In the genomic region with DNA sequence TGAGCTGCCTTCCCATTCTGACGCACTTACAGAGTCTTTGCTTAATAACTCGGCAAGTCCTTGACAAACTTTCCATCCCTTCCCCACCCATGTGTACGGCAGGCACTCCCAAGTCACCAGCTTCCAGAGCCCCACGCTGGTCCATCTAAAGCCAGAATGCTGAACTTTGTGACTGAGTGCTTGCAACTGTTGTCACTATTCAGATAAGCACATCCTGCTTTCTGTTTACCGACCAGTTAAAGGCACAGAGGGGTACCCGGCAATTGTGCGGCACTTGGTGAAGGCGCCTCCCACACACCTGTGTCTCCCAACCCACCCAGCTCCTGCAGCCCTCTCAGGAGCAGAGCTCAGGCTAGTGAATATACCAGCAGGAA, we compare ENCODE assay signal across 16 cellular contexts.
DNase-seq lines count a peak whose midpoint lies in the region; ATAC-seq and TF ChIP-seq lines count a peak whose summit lies in the region.
"Had no signal": no experiment of that assay in that cellular context is flagged by ENCODE, and none has a peak within 500 bp of the region (broad histone marks: within the 10 kb centered on the region; RNA-seq: fewer than 3 reads in every experiment).

No MANE protein-coding gene starts in this region.

- H3K27ac ChIP-seq in right cardiac atrium (ENCODE audit: low read length) (no peak overlapping the region), Peyer's patch (peak overlapping the region in 3 of 4 donors; percentile 26 to 80 (median 29)), liver (ENCODE audit: low read depth in 1 of 2, low read length in 2 of 2) (peak overlapping the region; percentile 69 to 80), caudate nucleus (ENCODE audit: low read depth, low read length) (no peak overlapping the region)
- H3K27ac ChIP-seq: coronary artery, heart right ventricle, tibial artery had no signal

- no peak overlapping the region for H3K9ac ChIP-seq in liver (ENCODE audit: low read depth in 1 of 2, low read length in 2 of 2)

- no peak overlapping the region for H3K4me3 ChIP-seq in right cardiac atrium (ENCODE audit: low read length)
- peak overlapping the region in 1 of 4 donors; percentile 22 for H3K4me3 ChIP-seq in Peyer's patch
- no peak overlapping the region for H3K4me3 ChIP-seq in liver (ENCODE audit: low read depth in 1 of 3, low read length in 3 of 3)
- H3K4me3 ChIP-seq: coronary artery, heart right ventricle, tibial artery had no signal

- H3K4me1 ChIP-seq in right cardiac atrium (ENCODE audit: control insufficient read depth, insufficient read depth, low read length) (no peaks in the 10 kb centered on the region), Peyer's patch (peaks cover 0 to 16% (median 3%) of the 10 kb centered on the region in 4 donors), liver (ENCODE audit: control insufficient read depth in 4 of 4, insufficient read depth in 4 of 4, low read length in 3 of 4) (peaks cover 5 to 11% (median 8%) of the 10 kb centered on the region in 4 donors)

- no peak for TF ChIP-seq POLR2A in Peyer's patch (IDR thresholded peaks at IDR 0.05)

- 72% methylated on average over 8 of the region's 8 CpGs for WGBS in right cardiac atrium
- WGBS in liver, result 30% methylated on average over 8 of the region's 8 CpGs

- TF ChIP-seq RAD21 in liver (IDR thresholded peaks at IDR 0.05), result peak; percentile 60 to 73

- TF ChIP-seq CTCF in Peyer's patch (IDR thresholded peaks at IDR 0.05) (no peak), liver (IDR thresholded peaks at IDR 0.05; ENCODE audit: low read depth, low read length, missing input control) (no peak)

- intact Hi-C loops in right cardiac atrium (cut with DNase I) (no loop called here), left ventricle myocardium superior (cut with micrococcal nuclease) (no loop called here)

- ATAC-seq in right cardiac atrium (peak; percentile 71 to 95), left ventricle myocardium superior (no peak), GM21360 (IDR thresholded peaks at IDR 0.05; ENCODE audit: unreplicated experiment) (no peak), GM18868 (IDR thresholded peaks at IDR 0.05; ENCODE audit: unreplicated experiment) (no peak)
- ATAC-seq: natural killer cell treated with Interleukin-12 subunit alpha and Interleukin-12 subunit beta and Interleukin-15 and Interleukin-18, amount 100 ng/mL, for 72 hours had no signal

- H3K27me3 ChIP-seq in right cardiac atrium (ENCODE audit: control insufficient read depth, insufficient read depth), result no peaks in the 10 kb centered on the region
- no peaks in the 10 kb centered on the region for H3K27me3 ChIP-seq in Peyer's patch
- H3K27me3 ChIP-seq in liver (ENCODE audit: control insufficient read depth in 4 of 4, insufficient read depth in 4 of 4, low read length in 3 of 4), result no peaks in the 10 kb centered on the region
- H3K27me3 ChIP-seq: heart right ventricle, tibial artery had no signal

- no peaks in the 10 kb centered on the region for H3K36me3 ChIP-seq in Peyer's patch
- H3K36me3 ChIP-seq in liver (ENCODE audit: control insufficient read depth in 4 of 4, insufficient read depth in 3 of 4, low read depth in 1 of 4, low read length in 3 of 4), result no peaks in the 10 kb centered on the region
- H3K36me3 ChIP-seq: heart right ventricle, tibial artery had no signal

- H3K9me3 ChIP-seq in right cardiac atrium (ENCODE audit: control insufficient read depth, low read length) (no peaks in the 10 kb centered on the region), Peyer's patch (no peaks in the 10 kb centered on the region), liver (ENCODE audit: control insufficient read depth in 4 of 4, low read length in 3 of 4) (no peaks in the 10 kb centered on the region)
- H3K9me3 ChIP-seq: heart right ventricle, tibial artery had no signal

- DNase-seq in right cardiac atrium (peak in 1 of 3 donors; percentile 41), left ventricle myocardium superior (no peak), Peyer's patch (peak in 2 of 3 donors; percentile 64 to 70), DMS 273 treated with DMSO at 0.1 percent for 48 hours (lab: John Stamatoyannopoulos, UW) (no peak), caudate nucleus (lab: John Stamatoyannopoulos, UW) (no peak)
- DNase-seq: activated CD4-positive, alpha-beta memory T cell treated with anti-CD3 and anti-CD28 coated beads for 36 hours; aorta; heart right ventricle; NCI-H2227 treated with DMSO at 0.1 percent for 48 hours; stimulated activated CD8-positive, alpha-beta memory T cell treated with anti-CD3 and anti-CD28 coated beads, Interleukin-4, amount 100 ng/mL, for 48 hours; tibial artery had no signal

TF ChIP-seq in liver, 16 proteins besides CTCF, POLR2A, EP300 and RAD21:
- TF ChIP-seq HNF4A (conservative IDR thresholded peaks at IDR 0.05) (peak; percentile 91 to 92), JUND (IDR thresholded peaks at IDR 0.05) (peak; percentile 44 to 74), FOXA1 (IDR thresholded peaks at IDR 0.05) (peak; percentile 55), GABPA (IDR thresholded peaks at IDR 0.05 in 1 of 2, conservative IDR thresholded peaks at IDR 0.05 in 1 of 2) (peak in 1 of 2 donors; percentile 48), SP1 (IDR thresholded peaks at IDR 0.05) (peak; percentile 87), TAF1 (conservative IDR thresholded peaks at IDR 0.05) (peak; percentile 36), RXRA (IDR thresholded peaks at IDR 0.05) (peak; percentile 75 to 81), YY1 (IDR thresholded peaks at IDR 0.05) (no peak), FOXA2 (IDR thresholded peaks at IDR 0.05) (peak; percentile 87), HNF4G (IDR thresholded peaks at IDR 0.05) (peak; percentile 60), EGR1 (IDR thresholded peaks at IDR 0.05; ENCODE audit: low read depth in 2 of 2) (peak; percentile 34 to 41), NR2F2 (IDR thresholded peaks at IDR 0.05) (no peak)
- TF ChIP-seq, protein P1, sequence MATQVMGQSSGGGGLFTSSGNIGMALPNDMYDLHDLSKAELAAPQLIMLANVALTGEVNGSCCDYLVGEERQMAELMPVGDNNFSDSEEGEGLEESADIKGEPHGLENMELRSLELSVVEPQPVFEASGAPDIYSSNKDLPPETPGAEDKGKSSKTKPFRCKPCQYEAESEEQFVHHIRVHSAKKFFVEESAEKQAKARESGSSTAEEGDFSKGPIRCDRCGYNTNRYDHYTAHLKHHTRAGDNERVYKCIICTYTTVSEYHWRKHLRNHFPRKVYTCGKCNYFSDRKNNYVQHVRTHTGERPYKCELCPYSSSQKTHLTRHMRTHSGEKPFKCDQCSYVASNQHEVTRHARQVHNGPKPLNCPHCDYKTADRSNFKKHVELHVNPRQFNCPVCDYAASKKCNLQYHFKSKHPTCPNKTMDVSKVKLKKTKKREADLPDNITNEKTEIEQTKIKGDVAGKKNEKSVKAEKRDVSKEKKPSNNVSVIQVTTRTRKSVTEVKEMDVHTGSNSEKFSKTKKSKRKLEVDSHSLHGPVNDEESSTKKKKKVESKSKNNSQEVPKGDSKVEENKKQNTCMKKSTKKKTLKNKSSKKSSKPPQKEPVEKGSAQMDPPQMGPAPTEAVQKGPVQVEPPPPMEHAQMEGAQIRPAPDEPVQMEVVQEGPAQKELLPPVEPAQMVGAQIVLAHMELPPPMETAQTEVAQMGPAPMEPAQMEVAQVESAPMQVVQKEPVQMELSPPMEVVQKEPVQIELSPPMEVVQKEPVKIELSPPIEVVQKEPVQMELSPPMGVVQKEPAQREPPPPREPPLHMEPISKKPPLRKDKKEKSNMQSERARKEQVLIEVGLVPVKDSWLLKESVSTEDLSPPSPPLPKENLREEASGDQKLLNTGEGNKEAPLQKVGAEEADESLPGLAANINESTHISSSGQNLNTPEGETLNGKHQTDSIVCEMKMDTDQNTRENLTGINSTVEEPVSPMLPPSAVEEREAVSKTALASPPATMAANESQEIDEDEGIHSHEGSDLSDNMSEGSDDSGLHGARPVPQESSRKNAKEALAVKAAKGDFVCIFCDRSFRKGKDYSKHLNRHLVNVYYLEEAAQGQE (IDR thresholded peaks at IDR 0.05), result peak; percentile 68
- TF ChIP-seq, protein P2, sequence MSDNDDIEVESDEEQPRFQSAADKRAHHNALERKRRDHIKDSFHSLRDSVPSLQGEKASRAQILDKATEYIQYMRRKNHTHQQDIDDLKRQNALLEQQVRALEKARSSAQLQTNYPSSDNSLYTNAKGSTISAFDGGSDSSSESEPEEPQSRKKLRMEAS (IDR thresholded peaks at IDR 0.05), result peak; percentile 93
- TF ChIP-seq, protein P3, sequence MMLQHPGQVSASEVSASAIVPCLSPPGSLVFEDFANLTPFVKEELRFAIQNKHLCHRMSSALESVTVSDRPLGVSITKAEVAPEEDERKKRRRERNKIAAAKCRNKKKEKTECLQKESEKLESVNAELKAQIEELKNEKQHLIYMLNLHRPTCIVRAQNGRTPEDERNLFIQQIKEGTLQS (IDR thresholded peaks at IDR 0.05), result peak; percentile 46
- TF ChIP-seq, protein P4, sequence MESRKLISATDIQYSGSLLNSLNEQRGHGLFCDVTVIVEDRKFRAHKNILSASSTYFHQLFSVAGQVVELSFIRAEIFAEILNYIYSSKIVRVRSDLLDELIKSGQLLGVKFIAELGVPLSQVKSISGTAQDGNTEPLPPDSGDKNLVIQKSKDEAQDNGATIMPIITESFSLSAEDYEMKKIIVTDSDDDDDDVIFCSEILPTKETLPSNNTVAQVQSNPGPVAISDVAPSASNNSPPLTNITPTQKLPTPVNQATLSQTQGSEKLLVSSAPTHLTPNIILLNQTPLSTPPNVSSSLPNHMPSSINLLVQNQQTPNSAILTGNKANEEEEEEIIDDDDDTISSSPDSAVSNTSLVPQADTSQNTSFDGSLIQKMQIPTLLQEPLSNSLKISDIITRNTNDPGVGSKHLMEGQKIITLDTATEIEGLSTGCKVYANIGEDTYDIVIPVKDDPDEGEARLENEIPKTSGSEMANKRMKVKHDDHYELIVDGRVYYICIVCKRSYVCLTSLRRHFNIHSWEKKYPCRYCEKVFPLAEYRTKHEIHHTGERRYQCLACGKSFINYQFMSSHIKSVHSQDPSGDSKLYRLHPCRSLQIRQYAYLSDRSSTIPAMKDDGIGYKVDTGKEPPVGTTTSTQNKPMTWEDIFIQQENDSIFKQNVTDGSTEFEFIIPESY (IDR thresholded peaks at IDR 0.05), result peak; percentile 65

Comparison
In these comparisons a context has a peak if more than half of its experiments do, and no peak if none do; other contexts are left out.
1. ATAC-seq: peak in right cardiac atrium (2 of 2); none in left ventricle myocardium superior (single experiment), GM21360 (single experiment) and GM18868 (single experiment).
2. DNase-seq: peak in Peyer's patch (2 of 3); none in left ventricle myocardium superior (single experiment), DMS 273 treated with DMSO at 0.1 percent for 48 hours (single experiment) and caudate nucleus (0 of 61).
3. H3K27ac ChIP-seq: peak in Peyer's patch (3 of 4) and liver (2 of 2); none in right cardiac atrium (single experiment) and caudate nucleus (single experiment).